14 cellular contexts compared by ENCODE assay signal in genomic region chr21:44486302-44486701, GRCh38. TPM values are rescaled to one million over a fixed set of nuclear protein-coding genes. Genes with fewer than 3 reads are reported as not detected.
DNase-seq lines count a peak whose midpoint lies in the region; ATAC-seq lines count a peak whose summit lies in the region.
"Had no signal": no experiment of that assay in that cellular context is flagged by ENCODE, and none has a peak within 500 bp of the region (broad histone marks: within the 10 kb centered on the region; RNA-seq: fewer than 3 reads in every experiment).

No MANE protein-coding gene starts in this region.

- peaks cover 30% of the 10 kb centered on the region for H3K27me3 ChIP-seq in adipocyte (replicated peaks; ENCODE audit: control insufficient read depth, insufficient read depth, low read length)
- no peaks in the 10 kb centered on the region for H3K27me3 ChIP-seq in mesendoderm (ENCODE audit: insufficient read depth, low read length, poor library complexity)
- H3K27me3 ChIP-seq: SJCRH30, tibial nerve had no signal

- H3K9me3 Mint-ChIP-seq in stimulated activated naive CD8-positive, alpha-beta T cell treated with anti-CD3 and anti-CD28 coated beads, Interleukin-15, amount 100 ng/mL, for 72 hours, result no peaks in the 10 kb centered on the region

- H3K27ac Mint-ChIP-seq in stimulated activated naive CD8-positive, alpha-beta T cell treated with anti-CD3 and anti-CD28 coated beads, Interleukin-15, amount 100 ng/mL, for 72 hours, result peak overlapping the region in 1 of 2 donors; percentile 83

- H3K79me1 ChIP-seq in mesendoderm (ENCODE audit: low read length), result peaks cover 5% of the 10 kb centered on the region

- peaks cover 8% of the 10 kb centered on the region for H3K4me1 Mint-ChIP-seq in stimulated activated naive CD8-positive, alpha-beta T cell treated with anti-CD3 and anti-CD28 coated beads, Interleukin-15, amount 100 ng/mL, for 72 hours

- H3K9ac ChIP-seq in adipocyte (ENCODE audit: low read length), result peak overlapping the region; percentile 57
- peak overlapping the region; percentile 57 for H3K9ac ChIP-seq in mesendoderm (ENCODE audit: low read length)

- H3K4me2 ChIP-seq in mesendoderm (ENCODE audit: low read length), result peak overlapping the region; percentile 28

- H3K56ac ChIP-seq in mesendoderm (ENCODE audit: low read length), result peak overlapping the region; percentile 90

- no peak for ATAC-seq in stimulated activated naive CD8-positive, alpha-beta T cell treated with anti-CD3 and anti-CD28 coated beads, Interleukin-15, amount 100 ng/mL, for 72 hours
- ATAC-seq in stimulated activated naive CD8-positive, alpha-beta T cell treated with anti-CD3 and anti-CD28 coated beads, Interleukin-15, Interleukin-2, amounts not matched to agents 100 U/mL and 50 U/mL, for 24 hours, result no peak
- ATAC-seq in GM21528 (IDR thresholded peaks at IDR 0.05; ENCODE audit: low FRiP score, unreplicated experiment) (no peak), HG02571 (IDR thresholded peaks at IDR 0.05; ENCODE audit: unreplicated experiment) (no peak)
- ATAC-seq: left lobe of liver had no signal

- H3K27ac ChIP-seq in mesendoderm (ENCODE audit: low read depth, low read length), result no peak overlapping the region
- H3K27ac ChIP-seq: SJCRH30, tibial nerve had no signal

- no peak overlapping the region for H4K8ac ChIP-seq in mesendoderm (ENCODE audit: low read depth, low read length)

- no peak overlapping the region for H2AK5ac ChIP-seq in mesendoderm (ENCODE audit: low read length)

- peak overlapping the region; percentile 75 for H3K4me3 ChIP-seq in adipocyte (ENCODE audit: low read length)
- peak overlapping the region; percentile 58 for H3K4me3 ChIP-seq in mesendoderm (ENCODE audit: low read length)
- H3K4me3 ChIP-seq: SJCRH30 had no signal

- H3K4me3 Mint-ChIP-seq in stimulated activated naive CD8-positive, alpha-beta T cell treated with anti-CD3 and anti-CD28 coated beads, Interleukin-15, amount 100 ng/mL, for 72 hours, result peak overlapping the region; percentile 30 to 42

- DNase-seq in stimulated activated naive CD8-positive, alpha-beta T cell treated with anti-CD3 and anti-CD28 coated beads, Interleukin-15, amount 100 ng/mL, for 72 hours, result no peak
- no peak for DNase-seq in stimulated activated naive CD8-positive, alpha-beta T cell treated with anti-CD3 and anti-CD28 coated beads, Interleukin-15, Interleukin-2, amounts not matched to agents 100 U/mL and 50 U/mL, for 24 hours
- DNase-seq in adipocyte (ENCODE audit: low read depth) (no peak), mesendoderm (no peak), NCI-H82 treated with DMSO at 0.1 percent for 48 hours (lab: John Stamatoyannopoulos, UW; ENCODE audit: unreplicated experiment) (no peak), NCI-H2196 treated with DMSO at 0.1 percent for 48 hours (lab: John Stamatoyannopoulos, UW; ENCODE audit: unreplicated experiment) (no peak)
- DNase-seq: activated CD4-positive, alpha-beta T cell treated with anti-CD3 and anti-CD28 coated beads, Interleukin-2, amount 50 U/mL, for 1 hour; head of caudate nucleus; SJCRH30 had no signal

- no CpG with 5 or more reads among the region's 16 CpGs for WGBS in mesendoderm (ENCODE audit: extremely low coverage, insufficient coverage, low lambda C conversion rate)

- H2BK5ac ChIP-seq in mesendoderm (ENCODE audit: low read length), result no peak overlapping the region

- no peaks in the 10 kb centered on the region for H3K9me3 ChIP-seq in adipocyte (ENCODE audit: control insufficient read depth, low read length)
- H3K9me3 ChIP-seq: SJCRH30 had no signal

- no peak overlapping the region for H4K5ac ChIP-seq in mesendoderm (ENCODE audit: low read length)

- H2BK15ac ChIP-seq in mesendoderm (replicated peaks; ENCODE audit: low read depth), result no peak overlapping the region

- peaks cover 6% of the 10 kb centered on the region for H3K79me2 ChIP-seq in mesendoderm (ENCODE audit: control insufficient read depth, insufficient read depth, low read length)

- peaks cover 3% of the 10 kb centered on the region for H3K4me1 ChIP-seq in adipocyte (ENCODE audit: control insufficient read depth, insufficient read depth, low read length)
- H3K4me1 ChIP-seq in mesendoderm (ENCODE audit: control insufficient read depth, low read depth, low read length), result no peaks in the 10 kb centered on the region
- H3K4me1 ChIP-seq: SJCRH30, tibial nerve had no signal

- no peak overlapping the region for H3K23ac ChIP-seq in mesendoderm (ENCODE audit: low read length)

- peaks cover 7% of the 10 kb centered on the region for H3K27me3 Mint-ChIP-seq in stimulated activated naive CD8-positive, alpha-beta T cell treated with anti-CD3 and anti-CD28 coated beads, Interleukin-15, amount 100 ng/mL, for 72 hours

- no peak overlapping the region for H2BK120ac ChIP-seq in mesendoderm (ENCODE audit: low read depth, low read length)

- no peak overlapping the region for H3K18ac ChIP-seq in mesendoderm (ENCODE audit: low read length)

- no peak overlapping the region for H3K4ac ChIP-seq in mesendoderm (ENCODE audit: low read depth, low read length)

- H3K36me3 ChIP-seq in adipocyte (ENCODE audit: control insufficient read depth, insufficient read depth, low read length, severe bottlenecking) (no peaks in the 10 kb centered on the region), mesendoderm (ENCODE audit: control insufficient read depth, insufficient read depth, low read length) (no peaks in the 10 kb centered on the region)
- H3K36me3 ChIP-seq: SJCRH30, tibial nerve had no signal

RNA-seq across cellular contexts. Expression of gene LRRC3, which starts 31.0 kb away (rescaled TPM):
- 6.9 TPM for polyA plus RNA-seq in mesendoderm (2013, experiment 1 of 2)
- polyA plus RNA-seq in mesendoderm (2013, experiment 2 of 2), result 7.0 TPM

RNA-seq across cellular contexts. Expression of gene KRTAP10-1, which starts 53.7 kb away (rescaled TPM):
- polyA plus RNA-seq in mesendoderm (2013, experiment 1 of 2), result not detected
- polyA plus RNA-seq in mesendoderm (2013, experiment 2 of 2), result not detected
- polyA plus RNA-seq: esophagus had no signal
